ENCODE assay signal across 13 cellular contexts in the genomic region with DNA sequence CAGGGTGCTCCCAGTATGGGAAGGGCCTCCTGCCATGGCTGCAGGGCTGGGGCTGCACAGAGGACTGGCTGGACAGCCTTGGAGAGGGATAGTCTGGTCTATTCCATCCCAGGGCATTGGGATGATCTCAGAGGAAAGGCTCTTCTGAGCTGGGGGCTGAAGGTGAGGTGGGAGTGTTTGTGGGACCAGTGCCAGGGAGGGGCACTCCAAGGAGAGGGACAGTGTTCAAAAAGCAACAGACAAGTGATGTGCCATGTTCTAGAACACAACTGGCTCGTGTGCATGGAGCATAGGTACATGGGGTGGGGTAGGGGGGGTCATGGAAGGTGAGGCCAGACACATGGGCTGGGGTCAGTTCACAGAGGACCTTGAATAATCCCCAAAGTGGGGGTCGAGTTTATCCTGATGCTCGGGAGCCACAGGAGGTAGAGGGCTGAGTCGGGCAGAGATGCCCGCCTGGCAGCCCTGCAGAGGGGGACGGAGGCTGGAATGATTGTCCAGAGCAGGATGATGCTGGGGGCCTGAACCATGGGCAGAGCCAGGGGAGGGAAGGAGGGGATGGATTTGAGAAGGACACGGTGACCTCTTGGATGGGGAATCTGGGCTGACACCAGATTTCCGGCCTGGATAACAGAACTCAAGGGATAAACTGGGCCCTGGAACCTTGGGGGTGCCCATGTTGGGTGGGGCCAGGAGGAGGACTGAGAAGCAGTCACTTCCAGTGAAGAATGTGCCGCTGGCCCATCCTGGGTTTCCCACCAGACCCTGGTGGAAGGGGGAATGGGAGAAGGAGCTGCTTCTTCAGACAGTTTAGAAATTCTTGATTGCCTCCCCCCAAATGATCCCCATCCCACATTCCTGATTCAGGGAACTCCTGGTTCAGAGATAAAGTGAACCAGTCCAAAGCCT. TPM values are rescaled to one million over a fixed set of nuclear protein-coding genes. Genes with fewer than 3 reads are reported as not detected.
DNase-seq lines count a peak whose midpoint lies in the region; ATAC-seq and TF ChIP-seq lines count a peak whose summit lies in the region.
"Had no signal": no experiment of that assay in that cellular context is flagged by ENCODE, and none has a peak within 500 bp of the region (broad histone marks: within the 10 kb centered on the region; RNA-seq: fewer than 3 reads in every experiment).

No MANE protein-coding gene starts in this region.

- TF ChIP-seq CTCF in BE2C (IDR thresholded peaks at IDR 0.05; ENCODE audit: low read depth, low read length) (no peak), GM10248 (IDR thresholded peaks at IDR 0.05; ENCODE audit: control extremely low read depth, extremely low read depth, low read depth, missing control alignments) (no peak), WERI-Rb-1 (IDR thresholded peaks at IDR 0.05; ENCODE audit: low read depth, low read length) (no peak)

- H3K36me3 ChIP-seq in BE2C (no peaks in the 10 kb centered on the region), WERI-Rb-1 (no peaks in the 10 kb centered on the region)
- no peaks in the 10 kb centered on the region for H3K36me3 ChIP-seq in naive thymus-derived CD4-positive, alpha-beta T cell (ENCODE audit: control insufficient read depth in 2 of 3, insufficient read depth in 3 of 3, low read length in 3 of 3)
- H3K36me3 ChIP-seq: adrenal gland had no signal

- H3K27me3 Mint-ChIP-seq in naive thymus-derived CD4-positive, alpha-beta T cell = peaks cover 16 to 22% (median 18%) of the 10 kb centered on the region in 5 donors

- DNase-seq in BE2C (no peak), GM10248 (ENCODE audit: extremely low spot score) (peak; percentile 8), WERI-Rb-1 (no peak), NCI-H510A (lab: John Stamatoyannopoulos, UW) (no peak), AG20443 (ENCODE audit: low spot score) (no peak), sciatic nerve (ENCODE audit: low spot score) (no peak)
- DNase-seq in naive thymus-derived CD4-positive, alpha-beta T cell = no peak
- DNase-seq in stimulated activated CD4-positive, alpha-beta T cell treated with anti-CD3 and anti-CD28 coated beads, Interleukin-12 subunit alpha, Interleukin-12 subunit beta, amount 100 ng/mL, for 4 hours = no peak
- DNase-seq: KBM-7, OCI-M1 had no signal

- H3K27me3 ChIP-seq in BE2C (no peaks in the 10 kb centered on the region), WERI-Rb-1 (ENCODE audit: insufficient read depth, low read depth, severe bottlenecking) (no peaks in the 10 kb centered on the region)
- H3K27me3 ChIP-seq in naive thymus-derived CD4-positive, alpha-beta T cell (ENCODE audit: control insufficient read depth in 2 of 2, insufficient read depth in 2 of 2, low read length in 2 of 2) = no peaks in the 10 kb centered on the region
- H3K27me3 ChIP-seq: adrenal gland had no signal

- H3K9me3 Mint-ChIP-seq in naive thymus-derived CD4-positive, alpha-beta T cell = no peaks in the 10 kb centered on the region
- H3K9me3 Mint-ChIP-seq: neural crest cell; T-helper 1 cell treated with Interleukin-12 subunit alpha and Interleukin-12 subunit beta and Interleukin-4 antibody, amounts not matched to agents 30 μg/mL and 1 μg/mL, for 36 hours had no signal

- intact Hi-C loops in naive thymus-derived CD4-positive, alpha-beta T cell (cut with micrococcal nuclease) = loop anchor here in 1 of 2 donors (5.0 kb wide), 1 partner anchor 37 kb away; no protein-coding TSS in a partner anchor
- intact Hi-C loops in sciatic nerve (cut with DNase I) = no loop called here

- H3K9me3 ChIP-seq in BE2C (no peaks in the 10 kb centered on the region), WERI-Rb-1 (ENCODE audit: severe bottlenecking) (no peaks in the 10 kb centered on the region)
- no peaks in the 10 kb centered on the region for H3K9me3 ChIP-seq in naive thymus-derived CD4-positive, alpha-beta T cell (ENCODE audit: control insufficient read depth in 2 of 3, low read length in 3 of 3)
- H3K9me3 ChIP-seq: adrenal gland had no signal

- POLR2A ChIA-PET in GM10248 (lab: Yijun Ruan, JAX) = no interaction called here
- POLR2A ChIA-PET in naive thymus-derived CD4-positive, alpha-beta T cell (lab: Charles Lee) = no interaction called here

- H3K4me3 ChIP-seq in BE2C (ENCODE audit: low read depth, low read length) (peak overlapping the region; percentile 44; the same call in 1 of the 2 replicates), WERI-Rb-1 (ENCODE audit: low read depth, low read length) (no peak overlapping the region; the same call in 1 of the 2 replicates)
- H3K4me3 ChIP-seq in naive thymus-derived CD4-positive, alpha-beta T cell (ENCODE audit: low read length) = no peak overlapping the region

- peak overlapping the region; percentile 92 for H3K27ac ChIP-seq in WERI-Rb-1
- H3K27ac ChIP-seq in naive thymus-derived CD4-positive, alpha-beta T cell (ENCODE audit: low read depth, low read length) = no peak overlapping the region

- CTCF ChIA-PET in GM10248 (lab: Yijun Ruan, JAX) = interaction anchor here (0.7 to 1.9 kb wide), 4 partner anchors 12 to 58 kb away, joined by 3 to 7 read pairs (median 4); no protein-coding TSS in a partner anchor
- CTCF ChIA-PET in naive thymus-derived CD4-positive, alpha-beta T cell (lab: Charles Lee) = no interaction called here

- peaks cover 4 to 15% (median 10%) of the 10 kb centered on the region in 7 donors for H3K4me1 Mint-ChIP-seq in naive thymus-derived CD4-positive, alpha-beta T cell

- no peaks in the 10 kb centered on the region for H3K36me3 Mint-ChIP-seq in naive thymus-derived CD4-positive, alpha-beta T cell

- ATAC-seq in naive thymus-derived CD4-positive, alpha-beta T cell = no peak
- no peak for ATAC-seq in sciatic nerve

- peak overlapping the region in 9 of 10 donors; percentile 58 to 86 (median 81) for H3K4me3 Mint-ChIP-seq in naive thymus-derived CD4-positive, alpha-beta T cell
- H3K4me3 Mint-ChIP-seq: neural crest cell had no signal

- H3K4me1 ChIP-seq in BE2C = peaks cover 35% of the 10 kb centered on the region
- peaks cover 0 to 10% of the 10 kb centered on the region in 2 donors for H3K4me1 ChIP-seq in naive thymus-derived CD4-positive, alpha-beta T cell (ENCODE audit: control insufficient read depth in 2 of 2, insufficient read depth in 2 of 2, low read length in 2 of 2)

- peak overlapping the region in 2 of 9 donors; percentile 36 to 76 for H3K27ac Mint-ChIP-seq in naive thymus-derived CD4-positive, alpha-beta T cell
- H3K27ac Mint-ChIP-seq: T-helper 1 cell treated with Interleukin-12 subunit alpha and Interleukin-12 subunit beta and Interleukin-4 antibody, amounts not matched to agents 30 μg/mL and 1 μg/mL, for 36 hours had no signal

RNA-seq across cellular contexts. Expression of a gene that starts 50.4 kb away (rescaled TPM):
- polyA plus RNA-seq in BE2C (2012; ENCODE audit: insufficient read depth, insufficient read length, low read depth) = 10.0 TPM
- 1 to 10 TPM in 3 of 5 experiments, under 1 TPM in 2; 0.81 to 9.2 (median 1.1) TPM for total RNA-seq in naive thymus-derived CD4-positive, alpha-beta T cell
- polyA plus RNA-seq in naive thymus-derived CD4-positive, alpha-beta T cell = 1 to 10 TPM in 1 of 2 donors, under 1 TPM in 1; 0.76 to 1.1 TPM
- total RNA-seq in sciatic nerve = 0.36 TPM
